ENCODE assay signal across 24 cellular contexts in the genomic region with DNA sequence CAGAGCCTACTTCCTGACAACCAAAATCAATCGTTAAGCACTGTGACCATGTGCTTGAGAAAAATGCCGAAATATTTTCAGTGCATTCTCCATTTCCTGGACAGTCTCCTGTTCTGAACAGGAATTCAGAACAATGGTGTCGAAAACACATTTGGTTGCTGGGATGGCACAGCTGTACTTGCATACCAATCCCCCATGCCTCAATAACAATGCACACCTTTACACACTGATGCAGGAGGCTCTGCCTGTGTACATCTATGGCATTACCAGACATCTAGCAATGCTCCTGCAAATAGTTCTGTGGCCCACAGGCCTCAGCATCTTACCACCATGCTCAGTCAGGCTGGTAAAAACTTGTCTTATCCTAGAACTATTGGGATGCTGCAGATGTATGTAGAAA.
"Had no signal": no experiment of that assay in that cellular context is flagged by ENCODE, and none has a peak within 500 bp of the region (broad histone marks: within the 10 kb centered on the region; RNA-seq: fewer than 3 reads in every experiment).

No MANE protein-coding gene starts in this region.

- DNase-seq: activated B cell treated with CpG ODN at 0.5 μM for 24 hours; activated CD4-positive, alpha-beta memory T cell treated with anti-CD3 and anti-CD28 coated beads, Interleukin-2, amount 10 ng/mL, durations not matched to agents 7 days and 5 days; activated CD4-positive, alpha-beta T cell treated with anti-CD3 and anti-CD28 coated beads for 4 hours; activated gamma-delta T cell treated with Interleukin-2 at 50 U/mL for 16 hours; amniotic stem cell; cerebellar nuclear complex; effector memory CD4-positive, alpha-beta T cell; esophagus squamous epithelium; gastrocnemius medialis; hippocampal formation; left colon; occipital lobe; small intestine; stimulated activated CD4-positive, alpha-beta T cell treated with anti-CD3 and anti-CD28 coated beads, Interleukin-2, amount 100 ng/mL, for 24 hours; SW 1271; T-helper 17 cell had no signal

- H3K27ac Mint-ChIP-seq: activated B cell treated with CpG ODN at 0.5 μM for 24 hours; activated CD4-positive, alpha-beta memory T cell treated with anti-CD3 and anti-CD28 coated beads, Interleukin-2, amount 10 ng/mL, durations not matched to agents 7 days and 5 days; activated naive CD4-positive, alpha-beta T cell treated with anti-CD3 and anti-CD28 coated beads, Interleukin-2, amount 50 U/mL, for 72 hours; dendritic cell treated with granulocyte-macrophage colony-stimulating factor and Interleukin-4, amounts not matched to agents 40 ng/mL and 50 ng/mL, for 4 days; memory B cell; stimulated activated effector memory CD8-positive, alpha-beta T cell treated with anti-CD3 and anti-CD28 coated beads, Interleukin-12 subunit alpha, Interleukin-12 subunit beta, amount 100 ng/mL, for 72 hours had no signal

- H3K36me3 ChIP-seq: breast epithelium had no signal

- H3K9me3 Mint-ChIP-seq: activated B cell treated with CpG ODN at 0.5 μM for 24 hours; activated CD4-positive, alpha-beta memory T cell treated with anti-CD3 and anti-CD28 coated beads, Interleukin-2, amount 10 ng/mL, durations not matched to agents 7 days and 5 days; activated naive CD4-positive, alpha-beta T cell treated with anti-CD3 and anti-CD28 coated beads, Interleukin-2, amount 50 U/mL, for 72 hours; activated T-helper 1 cell treated with anti-CD3 and anti-CD28 coated beads, Interleukin-12 subunit alpha, Interleukin-12 subunit beta, Interleukin-2, Interleukin-4 antibody, amounts not matched to agents 30 ng/mL and 10 ng/mL and 1 ng/mL, durations not matched to agents 14 hours and 24 hours and 36 hours; dendritic cell treated with granulocyte-macrophage colony-stimulating factor and Interleukin-4, amounts not matched to agents 40 ng/mL and 50 ng/mL, for 4 days; memory B cell; stimulated activated effector memory CD8-positive, alpha-beta T cell treated with anti-CD3 and anti-CD28 coated beads, Interleukin-12 subunit alpha, Interleukin-12 subunit beta, amount 100 ng/mL, for 72 hours had no signal

- H3K4me3 ChIP-seq: breast epithelium, esophagus squamous epithelium, gastrocnemius medialis, upper lobe of left lung had no signal

- H3K27me3 ChIP-seq: breast epithelium, esophagus squamous epithelium, gastrocnemius medialis, upper lobe of left lung had no signal

- H3K27me3 Mint-ChIP-seq: activated B cell treated with CpG ODN at 0.5 μM for 24 hours; activated CD4-positive, alpha-beta memory T cell treated with anti-CD3 and anti-CD28 coated beads, Interleukin-2, amount 10 ng/mL, durations not matched to agents 7 days and 5 days; dendritic cell treated with granulocyte-macrophage colony-stimulating factor and Interleukin-4, amounts not matched to agents 40 ng/mL and 50 ng/mL, for 4 days; memory B cell; T-helper 17 cell had no signal

- H3K4me3 Mint-ChIP-seq: activated B cell treated with CpG ODN at 0.5 μM for 24 hours; activated CD4-positive, alpha-beta memory T cell treated with anti-CD3 and anti-CD28 coated beads, Interleukin-2, amount 10 ng/mL, durations not matched to agents 7 days and 5 days; activated T-helper 1 cell treated with anti-CD3 and anti-CD28 coated beads, Interleukin-12 subunit alpha, Interleukin-12 subunit beta, Interleukin-2, Interleukin-4 antibody, amounts not matched to agents 30 ng/mL and 10 ng/mL and 1 ng/mL, durations not matched to agents 14 hours and 24 hours and 36 hours; dendritic cell treated with granulocyte-macrophage colony-stimulating factor and Interleukin-4, amounts not matched to agents 40 ng/mL and 50 ng/mL, for 4 days; memory B cell; stimulated activated effector memory CD8-positive, alpha-beta T cell treated with anti-CD3 and anti-CD28 coated beads, Interleukin-12 subunit alpha, Interleukin-12 subunit beta, amount 100 ng/mL, for 72 hours; T-helper 17 cell had no signal

- H3K9me3 ChIP-seq: breast epithelium, esophagus squamous epithelium, gastrocnemius medialis, upper lobe of left lung had no signal

- H3K27ac ChIP-seq: breast epithelium, esophagus squamous epithelium, gastrocnemius medialis, upper lobe of left lung had no signal

- ATAC-seq: activated naive CD4-positive, alpha-beta T cell treated with anti-CD3 and anti-CD28 coated beads, Interleukin-2, amount 50 U/mL, for 72 hours; gastrocnemius medialis; left colon; sciatic nerve; stimulated activated effector memory CD8-positive, alpha-beta T cell treated with anti-CD3 and anti-CD28 coated beads, Interleukin-12 subunit alpha, Interleukin-12 subunit beta, amount 100 ng/mL, for 72 hours; T-helper 17 cell had no signal
